ENCODE assay signal across 1 cellular context in genomic region chr12:9759680-9760592, GRCh38.
A peak's percentile ranks its signal among the peaks of the same experiment; 100 is the strongest.
TF ChIP-seq lines count a peak whose summit lies in the region.

No MANE protein-coding gene starts in this region.

TF ChIP-seq in K562, 482 proteins besides CTCF, POLR2A, EP300 and RAD21:
- peak; percentile 33 for TF ChIP-seq POLR2B (IDR thresholded peaks at IDR 0.05; ENCODE audit: low read depth, partially characterized antibody)
- 0 out of 2 replicates have a peak, but pooled peaks have one; percentile 23 for TF ChIP-seq HNRNPL (IDR thresholded peaks at IDR 0.05; ENCODE audit: low read depth, low read length)
- TF ChIP-seq ZSCAN32 (CRISPR knock-in tag; IDR thresholded peaks at IDR 0.05): peak; percentile 44; the same call in 1 of the 2 replicates
- TF ChIP-seq RBM22 (IDR thresholded peaks at IDR 0.05; ENCODE audit: low read depth, low read length, poor library complexity, severe bottlenecking): peak; percentile 25
- peak; percentile 74 to 82; a peak in 2 of 4 replicates for TF ChIP-seq MLLT1 (IDR thresholded peaks at IDR 0.05)
- 0 out of 2 replicates have a peak, but pooled peaks have one; percentile 6 for TF ChIP-seq ZNF589 (CRISPR knock-in tag; IDR thresholded peaks at IDR 0.05; ENCODE audit: low read depth)
- TF ChIP-seq CHD1 (IDR thresholded peaks at IDR 0.05; ENCODE audit: low read length): peak; percentile 72
- TF ChIP-seq RBFOX2 (IDR thresholded peaks at IDR 0.05; ENCODE audit: low read depth, low read length): peak; percentile 87
- no peak for TF ChIP-seq ZNF445 (CRISPR knock-in tag; IDR thresholded peaks at IDR 0.05; ENCODE audit: low read depth)
- TF ChIP-seq AFF1 (IDR thresholded peaks at IDR 0.05; ENCODE audit: low read depth in 1 of 2, partially characterized antibody in 2 of 2): peak in 1 of 2 experiments; percentile 27
- peak; percentile 43; the same call in 1 of the 2 replicates for TF ChIP-seq AFF4 (CRISPR knock-in tag; IDR thresholded peaks at IDR 0.05)
- TF ChIP-seq GTF3C2 (IDR thresholded peaks at IDR 0.05; ENCODE audit: borderline replicate concordance, extremely low read depth, insufficient read length): no peak
- TF ChIP-seq POLR2AphosphoS5 (IDR thresholded peaks at IDR 0.05; ENCODE audit: control insufficient read depth, insufficient read depth, low read depth, low read length): peak; percentile 60
- TF ChIP-seq PRDM10 (IDR thresholded peaks at IDR 0.05; ENCODE audit: partially characterized antibody): no peak
- 0 out of 2 replicates have a peak, but pooled peaks have one; percentile 49 for TF ChIP-seq KHSRP (IDR thresholded peaks at IDR 0.05)
- 0 out of 2 replicates have a peak, but pooled peaks have one; percentile 0 for TF ChIP-seq GTF2E2 (tag; IDR thresholded peaks at IDR 0.05)
- 0 out of 2 replicates have a peak, but pooled peaks have one; percentile 51 for TF ChIP-seq POLR2AphosphoS2 (IDR thresholded peaks at IDR 0.05; ENCODE audit: low read length)
- peak; percentile 44; the same call in 1 of the 2 replicates for TF ChIP-seq ZEB2 (IDR thresholded peaks at IDR 0.05)
- no peak for TF ChIP-seq DACH1 (IDR thresholded peaks at IDR 0.05; ENCODE audit: partially characterized antibody)
- TF ChIP-seq MYC (IDR thresholded peaks at IDR 0.05; ENCODE audit: low read depth, low read length): no peak
- TF ChIP-seq MYC (CRISPR knock-in tag; IDR thresholded peaks at IDR 0.05; ENCODE audit: borderline replicate concordance, low read depth): 0 out of 2 replicates have a peak, but pooled peaks have one; percentile 36
- TF ChIP-seq SUPT5H (IDR thresholded peaks at IDR 0.05): peak; percentile 25
- no peak for TF ChIP-seq MBD1 (CRISPR knock-in tag; IDR thresholded peaks at IDR 0.05)
- TF ChIP-seq THRB (CRISPR knock-in tag; conservative IDR thresholded peaks at IDR 0.05): peak; percentile 49; the same call in 1 of the 2 replicates
- TF ChIP-seq HBP1 (CRISPR knock-in tag; IDR thresholded peaks at IDR 0.05): no peak
TF ChIP-seq in K562: peak in this region for 18.
